20 cellular contexts compared by ENCODE assay signal in the genomic region with DNA sequence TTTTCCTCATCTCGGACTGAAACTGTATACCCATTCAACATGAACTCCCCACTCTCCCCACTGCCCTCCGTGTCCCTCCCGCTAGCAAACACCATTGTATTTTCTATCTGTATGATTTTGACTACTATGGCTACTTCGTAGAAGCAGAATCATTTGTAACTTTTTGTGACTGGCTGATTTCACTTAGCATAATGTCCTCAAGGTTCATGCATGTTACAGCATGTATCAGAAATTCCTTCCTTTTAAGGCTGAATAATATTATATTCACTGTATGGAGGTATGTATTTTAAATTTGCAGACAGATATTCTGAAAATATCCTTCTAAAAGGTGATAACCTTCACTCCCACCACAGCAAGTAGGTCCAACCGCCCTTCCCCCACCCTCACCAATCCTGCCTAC. TPM values are rescaled to one million over a fixed set of nuclear protein-coding genes. Genes with fewer than 3 reads are reported as not detected.
A peak's percentile ranks its signal among the peaks of the same experiment; 100 is the strongest.
DNase-seq lines count a peak whose midpoint lies in the region; ATAC-seq, FAIRE-seq and TF ChIP-seq lines count a peak whose summit lies in the region.
"Had no signal": no experiment of that assay in that cellular context is flagged by ENCODE, and none has a peak within 500 bp of the region (broad histone marks: within the 10 kb centered on the region; RNA-seq: fewer than 3 reads in every experiment).

No MANE protein-coding gene starts in this region.

- DNase-seq in stimulated activated naive CD8-positive, alpha-beta T cell treated with anti-CD3 and anti-CD28 coated beads, Interleukin-15, Interleukin-2, amounts not matched to agents 100 U/mL and 50 U/mL, for 24 hours = no peak
- peak; percentile 59 for DNase-seq in bronchial epithelial cell (ENCODE audit: low read depth)
- DNase-seq in esophagus muscularis mucosa (ENCODE audit: extremely low spot score) = peak; percentile 53
- no peak for DNase-seq in urothelium cell line (ENCODE audit: low spot score)
- DNase-seq in WERI-Rb-1 = no peak
- no peak for DNase-seq in effector memory CD8-positive, alpha-beta T cell
- no peak for DNase-seq in KG1 (lab: John Stamatoyannopoulos, UW)
- DNase-seq: C1 segment of cervical spinal cord; CD4-positive, alpha-beta T cell; DMS79; GM23248 had no signal

- no peak overlapping the region for H3K4me3 Mint-ChIP-seq in stimulated activated naive CD8-positive, alpha-beta T cell treated with anti-CD3 and anti-CD28 coated beads, Interleukin-15, Interleukin-2, amounts not matched to agents 100 ng/mL and 50 ng/mL, for 24 hours
- H3K4me3 Mint-ChIP-seq in effector memory CD8-positive, alpha-beta T cell = no peak overlapping the region
- H3K4me3 Mint-ChIP-seq: B cell; CD4-positive, alpha-beta T cell had no signal

- ATAC-seq in stimulated activated naive CD8-positive, alpha-beta T cell treated with anti-CD3 and anti-CD28 coated beads, Interleukin-15, Interleukin-2, amounts not matched to agents 100 U/mL and 50 U/mL, for 24 hours = no peak
- no peak for ATAC-seq in effector memory CD8-positive, alpha-beta T cell (replicated peaks)
- ATAC-seq: GM12878, HCT116 had no signal

- H3K9me3 ChIP-seq in esophagus muscularis mucosa (no peaks in the 10 kb centered on the region), WERI-Rb-1 (ENCODE audit: severe bottlenecking) (no peaks in the 10 kb centered on the region)

- peak overlapping the region; percentile 45 for H3K27ac Mint-ChIP-seq in stimulated activated naive CD8-positive, alpha-beta T cell treated with anti-CD3 and anti-CD28 coated beads, Interleukin-15, Interleukin-2, amounts not matched to agents 100 ng/mL and 50 ng/mL, for 24 hours
- no peak overlapping the region for H3K27ac Mint-ChIP-seq in effector memory CD8-positive, alpha-beta T cell
- H3K27ac Mint-ChIP-seq: B cell; CD4-positive, alpha-beta T cell had no signal

- no peaks in the 10 kb centered on the region for H3K4me1 ChIP-seq in esophagus muscularis mucosa

- WGBS in esophagus muscularis mucosa = 92% methylated on average over 5 of the region's 5 CpGs

- TF ChIP-seq POLR2A in esophagus muscularis mucosa (IDR thresholded peaks at IDR 0.05; ENCODE audit: low read depth) = no peak

- H3K4me1 Mint-ChIP-seq in stimulated activated naive CD8-positive, alpha-beta T cell treated with anti-CD3 and anti-CD28 coated beads, Interleukin-15, Interleukin-2, amounts not matched to agents 100 ng/mL and 50 ng/mL, for 24 hours (ENCODE audit: low read depth) = peaks cover 11% of the 10 kb centered on the region
- H3K4me1 Mint-ChIP-seq in effector memory CD8-positive, alpha-beta T cell (ENCODE audit: low read depth in 2 of 2) = peaks cover 7 to 12% of the 10 kb centered on the region in 2 donors
- H3K4me1 Mint-ChIP-seq: B cell had no signal

- H3K27ac ChIP-seq in esophagus muscularis mucosa (replicated peaks in 1 of 4) = no peak overlapping the region
- no peak overlapping the region for H3K27ac ChIP-seq in WERI-Rb-1
- H3K27ac ChIP-seq: GM23248 had no signal

- peaks cover 71% of the 10 kb centered on the region for H3K36me3 Mint-ChIP-seq in stimulated activated naive CD8-positive, alpha-beta T cell treated with anti-CD3 and anti-CD28 coated beads, Interleukin-15, Interleukin-2, amounts not matched to agents 100 ng/mL and 50 ng/mL, for 24 hours (ENCODE audit: low read depth)
- H3K36me3 Mint-ChIP-seq in effector memory CD8-positive, alpha-beta T cell (ENCODE audit: insufficient read depth) = peaks cover 28% of the 10 kb centered on the region

- intact Hi-C loops in esophagus muscularis mucosa (cut with DNase I) = no loop called here

- no peak for TF ChIP-seq EP300 in esophagus muscularis mucosa (IDR thresholded peaks at IDR 0.05)

- H3K4me3 ChIP-seq in bronchial epithelial cell (ENCODE audit: low read depth, low read length) (no peak overlapping the region), esophagus muscularis mucosa (no peak overlapping the region), WERI-Rb-1 (ENCODE audit: low read depth, low read length) (no peak overlapping the region)
- H3K4me3 ChIP-seq: GM12878, GM23248 had no signal

- H3K27me3 ChIP-seq in bronchial epithelial cell (ENCODE audit: control insufficient read depth, insufficient read depth, low read length) = no peaks in the 10 kb centered on the region
- H3K27me3 ChIP-seq in esophagus muscularis mucosa = no peaks in the 10 kb centered on the region
- no peaks in the 10 kb centered on the region for H3K27me3 ChIP-seq in WERI-Rb-1 (ENCODE audit: insufficient read depth, low read depth, severe bottlenecking)

- H3K27me3 Mint-ChIP-seq in stimulated activated naive CD8-positive, alpha-beta T cell treated with anti-CD3 and anti-CD28 coated beads, Interleukin-15, Interleukin-2, amounts not matched to agents 100 ng/mL and 50 ng/mL, for 24 hours = no peaks in the 10 kb centered on the region
- no peaks in the 10 kb centered on the region for H3K27me3 Mint-ChIP-seq in effector memory CD8-positive, alpha-beta T cell
- H3K27me3 Mint-ChIP-seq: B cell; CD4-positive, alpha-beta T cell had no signal

- FAIRE-seq in bronchial epithelial cell (lab: Jason Lieb, UNC) (no peak), urothelium cell line (lab: Jason Lieb, UNC) (peak; percentile 32)
- FAIRE-seq: A204.1, GM12878, GM18507, H54 had no signal

- H3K36me3 ChIP-seq in bronchial epithelial cell (ENCODE audit: control insufficient read depth, insufficient read depth, low read length) = peaks cover 1% of the 10 kb centered on the region
- peaks cover 5 to 63% (median 38%) of the 10 kb centered on the region in 4 donors for H3K36me3 ChIP-seq in esophagus muscularis mucosa
- peaks cover 3% of the 10 kb centered on the region for H3K36me3 ChIP-seq in WERI-Rb-1

- H3K9me3 Mint-ChIP-seq in stimulated activated naive CD8-positive, alpha-beta T cell treated with anti-CD3 and anti-CD28 coated beads, Interleukin-15, Interleukin-2, amounts not matched to agents 100 ng/mL and 50 ng/mL, for 24 hours = no peaks in the 10 kb centered on the region
- no peaks in the 10 kb centered on the region for H3K9me3 Mint-ChIP-seq in effector memory CD8-positive, alpha-beta T cell
- H3K9me3 Mint-ChIP-seq: CD4-positive, alpha-beta T cell had no signal

- no peak for TF ChIP-seq CTCF in bronchial epithelial cell (IDR thresholded peaks at IDR 0.05; ENCODE audit: insufficient read depth, low read length, severe bottlenecking)
- TF ChIP-seq CTCF in esophagus muscularis mucosa (IDR thresholded peaks at IDR 0.05) = no peak
- no peak for TF ChIP-seq CTCF in WERI-Rb-1 (IDR thresholded peaks at IDR 0.05; ENCODE audit: low read depth, low read length)

RNA-seq across cellular contexts. Expression of a gene that starts 42.9 kb away (rescaled TPM):
- total RNA-seq in bronchial epithelial cell (not detected in 2 replicates), esophagus muscularis mucosa (not detected)
- total RNA-seq: B cell; CD4-positive, alpha-beta T cell; G401; GM12878; GM23248; HT-29 had no signal

RNA-seq across cellular contexts. Expression of a gene that starts 43.7 kb away (rescaled TPM):
- total RNA-seq in bronchial epithelial cell (10.0 and 10.6 TPM in 2 replicates), esophagus muscularis mucosa (10 to 100 TPM in 1 of 4 donors, 1 to 10 TPM in 3; 8.6 to 10.4 (median 9.5) TPM)

Comparison
In these comparisons a context has a peak if more than half of its experiments do, and no peak if none do; other contexts are left out.
1. DNase-seq: peak in bronchial epithelial cell (single experiment) and esophagus muscularis mucosa (single experiment); none in stimulated activated naive CD8-positive, alpha-beta T cell treated with anti-CD3 and anti-CD28 coated beads, Interleukin-15, Interleukin-2, amounts not matched to agents 100 U/mL and 50 U/mL, for 24 hours (single experiment), urothelium cell line (single experiment), WERI-Rb-1 (single experiment), effector memory CD8-positive, alpha-beta T cell (0 of 3) and KG1 (single experiment).